ENCODE assay signal across 1 cellular context in genomic region chr1:26317612-26318337, GRCh38.
TF ChIP-seq lines count a peak whose summit lies in the region.

TSS of gene CD52 (plus strand) at chr1:26317958. CDS start at chr1:26318018, 60 bp downstream.

TF ChIP-seq in H1, 55 proteins besides CTCF, POLR2A, EP300 and RAD21:
- TF ChIP-seq SIN3A (conservative IDR thresholded peaks at IDR 0.05 in 1 of 2, IDR thresholded peaks at IDR 0.05 in 1 of 2; ENCODE audit: low read depth in 1 of 2, low read length in 2 of 2) = no peak
- TF ChIP-seq RFX5 (IDR thresholded peaks at IDR 0.05; ENCODE audit: borderline replicate concordance, low read depth, low read length) = no peak
- no peak for TF ChIP-seq ZNF274 (IDR thresholded peaks at IDR 0.05; ENCODE audit: borderline replicate concordance, extremely low read depth, low read length)
- TF ChIP-seq BCL11A (IDR thresholded peaks at IDR 0.05; ENCODE audit: low read depth in 2 of 2, low read length in 2 of 2) = no peak
- no peak for TF ChIP-seq EGR1 (IDR thresholded peaks at IDR 0.05; ENCODE audit: borderline replicate concordance, low read depth, low read length)
- TF ChIP-seq JUND (IDR thresholded peaks at IDR 0.05; ENCODE audit: low read length) = no peak
- TF ChIP-seq GABPA (IDR thresholded peaks at IDR 0.05; ENCODE audit: borderline replicate concordance, insufficient read depth, low read length) = no peak
- no peak for TF ChIP-seq BACH1 (IDR thresholded peaks at IDR 0.05; ENCODE audit: low read length)
- TF ChIP-seq SP1 (IDR thresholded peaks at IDR 0.05; ENCODE audit: low read depth, low read length) = no peak
- TF ChIP-seq POU5F1 (IDR thresholded peaks at IDR 0.05; ENCODE audit: low read depth, low read length) = no peak
- TF ChIP-seq TBP (IDR thresholded peaks at IDR 0.05; ENCODE audit: low read depth, low read length) = no peak
TF ChIP-seq in H1: peak in this region for 0.
